ENCODE assay signal across 28 cellular contexts in genomic region chrX:100973411-100973810, GRCh38. TPM values are rescaled to one million over a fixed set of nuclear protein-coding genes. Genes with fewer than 3 reads are reported as not detected.
DNase-seq lines count a peak whose midpoint lies in the region; ATAC-seq, FAIRE-seq and TF ChIP-seq lines count a peak whose summit lies in the region.
"Had no signal": no experiment of that assay in that cellular context is flagged by ENCODE, and none has a peak within 500 bp of the region (broad histone marks: within the 10 kb centered on the region; RNA-seq: fewer than 3 reads in every experiment).

No MANE protein-coding gene starts in this region.

- FAIRE-seq in endothelial cell of umbilical vein (lab: Jason Lieb, UNC) = peak; percentile 62
- FAIRE-seq: colon had no signal

- H3K27ac ChIP-seq in RWPE2 (ENCODE audit: poor library complexity, severe bottlenecking) = no peak overlapping the region
- H3K27ac ChIP-seq in endothelial cell of umbilical vein (ENCODE audit: insufficient read depth, low read depth, low read length) = peak overlapping the region; percentile 87
- no peak overlapping the region for H3K27ac ChIP-seq in osteoblast (ENCODE audit: low read depth, low read length)
- H3K27ac ChIP-seq: neural progenitor cell, Peyer's patch, prostate gland, VCaP had no signal

- H3K79me2 ChIP-seq in endothelial cell of umbilical vein (ENCODE audit: control insufficient read depth, insufficient read depth, low read length) (no peaks in the 10 kb centered on the region), osteoblast (ENCODE audit: insufficient read depth, low read length) (no peaks in the 10 kb centered on the region)

- TF ChIP-seq POLR2A in endothelial cell of umbilical vein (IDR thresholded peaks at IDR 0.05; ENCODE audit: low read depth, low read length) = no peak

- intact Hi-C loops in endothelial cell of umbilical vein (cut with micrococcal nuclease) = loop anchor here (2.0 kb wide), 1 partner anchor 21 kb away; no protein-coding TSS in a partner anchor

- H3K4me2 ChIP-seq in endothelial cell of umbilical vein (ENCODE audit: insufficient read depth, low read length) (peak overlapping the region; percentile 31), osteoblast (ENCODE audit: insufficient read depth, low read length) (no peak overlapping the region)
- H3K4me2 ChIP-seq: neural progenitor cell had no signal

- BruUV-seq in endothelial cell of umbilical vein (replicated peaks; lab: Mats Ljungman, UMichigan) = no TSS peak

- H4K20me1 ChIP-seq in endothelial cell of umbilical vein (replicated peaks; ENCODE audit: control insufficient read depth, extremely low read depth, insufficient read depth, low read length) (no peaks in the 10 kb centered on the region), osteoblast (ENCODE audit: insufficient read depth, low read length) (no peaks in the 10 kb centered on the region)

- peak overlapping the region; percentile 55 for H3K9ac ChIP-seq in endothelial cell of umbilical vein (replicated peaks; ENCODE audit: extremely low read depth, insufficient read depth, low read length)
- H3K9ac ChIP-seq: neural progenitor cell had no signal

- CTCF ChIA-PET in endothelial cell of umbilical vein (lab: Charles Lee) = no interaction called here

- no peaks in the 10 kb centered on the region for H3K9me1 ChIP-seq in endothelial cell of umbilical vein (replicated peaks; ENCODE audit: control insufficient read depth, extremely low read depth, insufficient read depth, low read length)

- H3K36me3 ChIP-seq in RWPE2 (ENCODE audit: low read depth) = no peaks in the 10 kb centered on the region
- H3K36me3 ChIP-seq in endothelial cell of umbilical vein (ENCODE audit: control insufficient read depth in 2 of 2, extremely low read depth in 1 of 2, insufficient read depth in 2 of 2, low read length in 2 of 2) = no peaks in the 10 kb centered on the region
- H3K36me3 ChIP-seq in osteoblast (ENCODE audit: insufficient read depth, low read length) = no peaks in the 10 kb centered on the region
- H3K36me3 ChIP-seq: neural progenitor cell, Peyer's patch, prostate gland had no signal

- H3K4me1 ChIP-seq in RWPE2 (ENCODE audit: insufficient read depth, poor library complexity, severe bottlenecking) = no peaks in the 10 kb centered on the region
- peaks cover 6% of the 10 kb centered on the region for H3K4me1 ChIP-seq in endothelial cell of umbilical vein (ENCODE audit: control insufficient read depth, extremely low read depth, insufficient read depth, low read length)
- peaks cover 10% of the 10 kb centered on the region for H3K4me1 ChIP-seq in osteoblast (ENCODE audit: insufficient read depth, low read length)
- H3K4me1 ChIP-seq: neural progenitor cell, Peyer's patch, prostate gland had no signal

- POLR2A ChIA-PET in endothelial cell of umbilical vein (lab: Charles Lee) = interaction anchor here (0.6 kb wide), 1 partner anchor 114 kb away, joined by 5 read pairs; no protein-coding TSS in a partner anchor

- H3K27me3 ChIP-seq in RWPE2 (ENCODE audit: insufficient read depth, poor library complexity, severe bottlenecking) = no peaks in the 10 kb centered on the region
- H3K27me3 ChIP-seq in endothelial cell of umbilical vein (ENCODE audit: control insufficient read depth in 2 of 2, insufficient read depth in 2 of 2, low read length in 2 of 2) = no peaks in the 10 kb centered on the region
- no peaks in the 10 kb centered on the region for H3K27me3 ChIP-seq in osteoblast (ENCODE audit: insufficient read depth, low read length)
- H3K27me3 ChIP-seq: neural progenitor cell, Peyer's patch had no signal

- dilution Hi-C loops in endothelial cell of umbilical vein (cut with MboI; ENCODE audit: extremely low pct_ligation_motif_present, low sequenced_read_pairs) = no loop called here

- H3K9me3 ChIP-seq in RWPE2 (ENCODE audit: severe bottlenecking) (no peaks in the 10 kb centered on the region), endothelial cell of umbilical vein (replicated peaks; ENCODE audit: control insufficient read depth, insufficient read depth, low read length) (no peaks in the 10 kb centered on the region), osteoblast (ENCODE audit: low read depth, low read length) (no peaks in the 10 kb centered on the region)
- H3K9me3 ChIP-seq: Peyer's patch, prostate gland had no signal

- TF ChIP-seq CTCF in RWPE2 (IDR thresholded peaks at IDR 0.05; ENCODE audit: poor library complexity, severe bottlenecking) (no peak), endothelial cell of umbilical vein (IDR thresholded peaks at IDR 0.05; ENCODE audit: extremely low read depth in 1 of 2, insufficient read depth in 1 of 2, low read depth in 1 of 2, low read length in 2 of 2) (no peak), osteoblast (IDR thresholded peaks at IDR 0.05; ENCODE audit: extremely low read depth, low read depth, low read length) (no peak)

- H3K4me3 ChIP-seq in RWPE2 (ENCODE audit: severe bottlenecking) (no peak overlapping the region), endothelial cell of umbilical vein (replicated peaks in 1 of 3; ENCODE audit: insufficient read depth in 1 of 3, low read depth in 1 of 3, low read length in 3 of 3) (no peak overlapping the region), osteoblast (ENCODE audit: insufficient read depth, low read length) (no peak overlapping the region)
- H3K4me3 ChIP-seq: neural progenitor cell, Peyer's patch, prostate gland had no signal

- ATAC-seq in RWPE2 (ENCODE audit: low read depth) = peak; percentile 72
- ATAC-seq in stimulated activated naive CD8-positive, alpha-beta T cell treated with anti-CD3 and anti-CD28 coated beads, Interleukin-15, Interleukin-2, amounts not matched to agents 100 U/mL and 50 U/mL, for 24 hours = no peak
- no peak for ATAC-seq in GM18909 (IDR thresholded peaks at IDR 0.05; ENCODE audit: poor library complexity, unreplicated experiment)
- ATAC-seq: activated naive CD4-positive, alpha-beta T cell treated with anti-CD3 and anti-CD28 coated beads, Interleukin-2, amount 50 U/mL, for 72 hours; activated T-helper 17 cell treated with anti-CD3 and anti-CD28 coated beads, Interleukin-2, amount 50 U/mL, for 72 hours; T-helper 17 cell had no signal

- H2AFZ ChIP-seq in endothelial cell of umbilical vein (ENCODE audit: low read depth, low read length) (no peak overlapping the region), osteoblast (ENCODE audit: low read length) (no peak overlapping the region)
- H2AFZ ChIP-seq: neural progenitor cell had no signal

- peak; percentile 91 for DNase-seq in ELR (ENCODE audit: low read depth)
- DNase-seq in RWPE2 (ENCODE audit: low spot score) = no peak
- DNase-seq in endothelial cell of umbilical vein (ENCODE audit: low read depth, low spot score) = peak; percentile 63
- DNase-seq in osteoblast (ENCODE audit: insufficient read length, low spot score, missing footprints) = peak; percentile 73
- no peak for DNase-seq in stimulated activated naive CD8-positive, alpha-beta T cell treated with anti-CD3 and anti-CD28 coated beads, Interleukin-15, Interleukin-2, amounts not matched to agents 100 U/mL and 50 U/mL, for 24 hours
- DNase-seq in mesenteric fat pad (ENCODE audit: low spot score) = no peak
- DNase-seq: activated CD4-positive, alpha-beta T cell treated with anti-CD3 and anti-CD28 coated beads, Interleukin-2, amount 50 U/mL, for 1 hour; CD4-positive, alpha-beta memory T cell; DMS153; endodermal cell; foreskin melanocyte; hippocampal formation; islet precursor cell; NCI-H1436 treated with DMSO at 0.1 percent for 48 hours; NCI-H510A treated with DMSO at 0.1 percent for 48 hours; Peyer's patch; T-helper 17 cell had no signal

TF ChIP-seq in endothelial cell of umbilical vein, 7 proteins besides CTCF, POLR2A, EP300 and RAD21:
- no peak for TF ChIP-seq GATA2 (IDR thresholded peaks at IDR 0.05; ENCODE audit: insufficient read depth, insufficient read length, low read depth, low read length)
- TF ChIP-seq FOS (IDR thresholded peaks at IDR 0.05; ENCODE audit: borderline replicate concordance, insufficient read depth, low read length) = peak; percentile 69
- no peak for TF ChIP-seq MYC (IDR thresholded peaks at IDR 0.05; ENCODE audit: low read depth, low read length)
- TF ChIP-seq JUN (IDR thresholded peaks at IDR 0.05; ENCODE audit: borderline replicate concordance, insufficient read depth, insufficient read length, low read depth) = peak; percentile 43

RNA-seq across cellular contexts. Expression of gene ARL13A, which starts 3.9 kb away (rescaled TPM):
- total RNA-seq in endothelial cell of umbilical vein = not detected in 2 replicates
- polyA plus RNA-seq in endothelial cell of umbilical vein = not detected in 2 replicates
- polyA plus RNA-seq in endothelial cell of umbilical vein (2011; cell fraction: cytosol; rRNA removed) = not detected in 2 replicates
- polyA plus RNA-seq in endothelial cell of umbilical vein (2011; cell fraction: nucleus; rRNA removed) = not detected in 2 replicates
- 0.15 and 0.18 TPM in 2 replicates for polyA plus RNA-seq in endothelial cell of umbilical vein (2012)
- not detected in 2 replicates for polyA minus RNA-seq in endothelial cell of umbilical vein
- polyA minus RNA-seq in endothelial cell of umbilical vein (2011; cell fraction: cytosol; rRNA and poly(A)+ RNA removed) = not detected
- polyA minus RNA-seq in endothelial cell of umbilical vein (2011; cell fraction: nucleus; rRNA and poly(A)+ RNA removed) = not detected in 2 replicates
- total RNA-seq in osteoblast = not detected in 2 replicates
- total RNA-seq in mesenteric fat pad = not detected
- total RNA-seq: activated naive CD4-positive, alpha-beta T cell treated with anti-CD3 and anti-CD28 coated beads, Interleukin-2, amount 50 U/mL, for 72 hours; activated T-helper 17 cell treated with anti-CD3 and anti-CD28 coated beads, Interleukin-2, amount 50 U/mL, for 72 hours; CD4-positive, alpha-beta memory T cell; endodermal cell; lower leg skin; Peyer's patch; SK-MEL-5; skeletal muscle tissue; T-helper 17 cell; urinary bladder had no signal
- polyA plus RNA-seq: CD4-positive, alpha-beta memory T cell; urinary bladder had no signal

RNA-seq across cellular contexts. Expression of gene XKRX, which starts 44.7 kb away (rescaled TPM):
- 0.88 and 1.5 TPM in 2 replicates for total RNA-seq in endothelial cell of umbilical vein
- polyA plus RNA-seq in endothelial cell of umbilical vein = 0.33 and 0.37 TPM in 2 replicates
- 0.19 and 0.23 TPM in 2 replicates for polyA plus RNA-seq in endothelial cell of umbilical vein (2011; cell fraction: cytosol; rRNA removed)
- polyA plus RNA-seq in endothelial cell of umbilical vein (2011; cell fraction: nucleus; rRNA removed) = 1.6 and 1.8 TPM in 2 replicates
- 0.76 and 1.6 TPM in 2 replicates for polyA plus RNA-seq in endothelial cell of umbilical vein (2012)
- polyA minus RNA-seq in endothelial cell of umbilical vein = 0.95 and 1.2 TPM in 2 replicates
- not detected for polyA minus RNA-seq in endothelial cell of umbilical vein (2011; cell fraction: cytosol; rRNA and poly(A)+ RNA removed)
- 1.4 and 2.4 TPM in 2 replicates for polyA minus RNA-seq in endothelial cell of umbilical vein (2011; cell fraction: nucleus; rRNA and poly(A)+ RNA removed)
- total RNA-seq in osteoblast = under 0.01 and 0.29 TPM in 2 replicates
- not detected for total RNA-seq in mesenteric fat pad
- total RNA-seq: SK-MEL-5 had no signal
- polyA plus RNA-seq: CD4-positive, alpha-beta memory T cell had no signal

Comparison
In these comparisons a context has a peak if more than half of its experiments do, and no peak if none do; other contexts are left out.
1. DNase-seq: peak in ELR (single experiment), endothelial cell of umbilical vein (single experiment) and osteoblast (single experiment); none in RWPE2 (single experiment), stimulated activated naive CD8-positive, alpha-beta T cell treated with anti-CD3 and anti-CD28 coated beads, Interleukin-15, Interleukin-2, amounts not matched to agents 100 U/mL and 50 U/mL, for 24 hours (single experiment) and mesenteric fat pad (single experiment).